Comparison of ENCODE assay signal across 19 cellular contexts in genomic region chr5:143258559-143259253, GRCh38.
DNase-seq lines count a peak whose midpoint lies in the region; ATAC-seq and TF ChIP-seq lines count a peak whose summit lies in the region.
"Had no signal": no experiment of that assay in that cellular context is flagged by ENCODE, and none has a peak within 500 bp of the region (broad histone marks: within the 10 kb centered on the region; RNA-seq: fewer than 3 reads in every experiment).

No MANE protein-coding gene starts in this region.

- H3K27me3 Mint-ChIP-seq in HFFc6 (ENCODE audit: insufficient read depth) (no peaks in the 10 kb centered on the region), WTC11 (ENCODE audit: low read depth) (no peaks in the 10 kb centered on the region)
- no peaks in the 10 kb centered on the region for H3K27me3 Mint-ChIP-seq in activated T-helper 2 cell treated with anti-CD3 and anti-CD28 coated beads, Interferon-gamma antibody, Interleukin-2, Interleukin-4, amounts not matched to agents 10 μg/mL and 5 μg/mL and 100 μg/mL, durations not matched to agents 14 hours and 24 hours and 36 hours (ENCODE audit: low read depth)
- no peaks in the 10 kb centered on the region for H3K27me3 Mint-ChIP-seq in activated CD8-positive, alpha-beta T cell treated with anti-CD3 and anti-CD28 coated beads for 36 hours

- peaks cover 4% of the 10 kb centered on the region for H3K36me3 Mint-ChIP-seq in HFFc6 (ENCODE audit: low read depth)
- H3K36me3 Mint-ChIP-seq in WTC11 = no peaks in the 10 kb centered on the region
- H3K36me3 Mint-ChIP-seq in activated T-helper 2 cell treated with anti-CD3 and anti-CD28 coated beads, Interferon-gamma antibody, Interleukin-2, Interleukin-4, amounts not matched to agents 10 μg/mL and 5 μg/mL and 100 μg/mL, durations not matched to agents 14 hours and 24 hours and 36 hours (ENCODE audit: low read depth) = no peaks in the 10 kb centered on the region
- no peaks in the 10 kb centered on the region for H3K36me3 Mint-ChIP-seq in activated CD8-positive, alpha-beta T cell treated with anti-CD3 and anti-CD28 coated beads for 36 hours (ENCODE audit: low read depth)

- intact Hi-C loops in activated T-helper 2 cell treated with anti-CD3 and anti-CD28 coated beads, Interferon-gamma antibody, Interleukin-2, Interleukin-4, amounts not matched to agents 10 μg/mL and 5 μg/mL and 100 μg/mL, durations not matched to agents 14 hours and 24 hours and 36 hours (cut with micrococcal nuclease) = no loop called here
- intact Hi-C loops in activated CD8-positive, alpha-beta T cell treated with anti-CD3 and anti-CD28 coated beads for 36 hours (cut with micrococcal nuclease) = no loop called here

- POLR2A ChIA-PET in AG04449 (lab: Yijun Ruan, JAX) = interaction anchor here (0.6 kb wide), 1 partner anchor 14 kb away, joined by 4 read pairs; no protein-coding TSS in a partner anchor
- POLR2A ChIA-PET in WTC11 (lab: Charles Lee) = no interaction called here
- POLR2A ChIA-PET in activated CD8-positive, alpha-beta T cell treated with anti-CD3 and anti-CD28 coated beads for 36 hours (lab: Charles Lee) = no interaction called here

- H3K4me3 ChIP-seq in AG04449 (ENCODE audit: low read depth, low read length) = no peak overlapping the region
- H3K4me3 ChIP-seq: cardiac muscle cell, gastroesophageal sphincter, prostate gland, SK-N-MC, stomach, upper lobe of right lung had no signal

- TF ChIP-seq CTCF in AG04449 (IDR thresholded peaks at IDR 0.05; ENCODE audit: insufficient read depth, low read length, missing control alignments) = no peak
- no peak for TF ChIP-seq CTCF in HFFc6 (IDR thresholded peaks at IDR 0.05)
- TF ChIP-seq CTCF in WTC11 (IDR thresholded peaks at IDR 0.05) = no peak
- no peak for TF ChIP-seq CTCF in activated CD8-positive, alpha-beta T cell treated with anti-CD3 and anti-CD28 coated beads for 36 hours (IDR thresholded peaks at IDR 0.05)

- H3K4me3 Mint-ChIP-seq in HFFc6 (peak overlapping the region; percentile 51), WTC11 (no peak overlapping the region)
- H3K4me3 Mint-ChIP-seq in activated T-helper 2 cell treated with anti-CD3 and anti-CD28 coated beads, Interferon-gamma antibody, Interleukin-2, Interleukin-4, amounts not matched to agents 10 μg/mL and 5 μg/mL and 100 μg/mL, durations not matched to agents 14 hours and 24 hours and 36 hours (ENCODE audit: low read depth) = no peak overlapping the region
- no peak overlapping the region for H3K4me3 Mint-ChIP-seq in activated CD8-positive, alpha-beta T cell treated with anti-CD3 and anti-CD28 coated beads for 36 hours
- H3K4me3 Mint-ChIP-seq: neural crest cell had no signal

- DNase-seq in AG04449 (ENCODE audit: low read depth, low spot score) = peak; percentile 33
- peak; percentile 89 for DNase-seq in HFFc6
- no peak for DNase-seq in WTC11 (ENCODE audit: low spot score)
- peak; percentile 49 for DNase-seq in iris pigment epithelial cell (ENCODE audit: low read depth)
- no peak for DNase-seq in activated T-helper 2 cell treated with anti-CD3 and anti-CD28 coated beads, Interferon-gamma antibody, Interleukin-2, Interleukin-4, amounts not matched to agents 10 μg/mL and 5 μg/mL and 100 μg/mL, durations not matched to agents 14 hours and 24 hours and 36 hours (ENCODE audit: low spot score)
- DNase-seq in NCI-H345 treated with DMSO at 0.1 percent for 48 hours (lab: John Stamatoyannopoulos, UW; ENCODE audit: unreplicated experiment) = no peak
- no peak for DNase-seq in activated CD8-positive, alpha-beta T cell treated with anti-CD3 and anti-CD28 coated beads for 36 hours
- DNase-seq in DMS153 (lab: John Stamatoyannopoulos, UW) = no peak
- DNase-seq: activated CD4-positive, CD25-positive, alpha-beta regulatory T cell treated with anti-CD3 and anti-CD28 coated beads, Interleukin-2, amount 50 U/mL, for 72 hours; dermis blood vessel endothelial cell; NCI-H774; stomach; upper lobe of right lung had no signal

- H3K9me3 Mint-ChIP-seq in HFFc6 (peaks cover 6% of the 10 kb centered on the region), WTC11 (no peaks in the 10 kb centered on the region)
- peaks cover 5% of the 10 kb centered on the region for H3K9me3 Mint-ChIP-seq in activated T-helper 2 cell treated with anti-CD3 and anti-CD28 coated beads, Interferon-gamma antibody, Interleukin-2, Interleukin-4, amounts not matched to agents 10 μg/mL and 5 μg/mL and 100 μg/mL, durations not matched to agents 14 hours and 24 hours and 36 hours
- H3K9me3 Mint-ChIP-seq in activated CD8-positive, alpha-beta T cell treated with anti-CD3 and anti-CD28 coated beads for 36 hours = no peaks in the 10 kb centered on the region

- peak; percentile 52; the same call in 1 of the 2 replicates for ATAC-seq in WTC11
- ATAC-seq in activated CD8-positive, alpha-beta T cell treated with anti-CD3 and anti-CD28 coated beads for 36 hours = no peak
- ATAC-seq: gastroesophageal sphincter, left lobe of liver, upper lobe of right lung had no signal

- H3K27ac Mint-ChIP-seq in HFFc6 (peak overlapping the region; percentile 91), WTC11 (no peak overlapping the region)
- no peak overlapping the region for H3K27ac Mint-ChIP-seq in activated T-helper 2 cell treated with anti-CD3 and anti-CD28 coated beads, Interferon-gamma antibody, Interleukin-2, Interleukin-4, amounts not matched to agents 10 μg/mL and 5 μg/mL and 100 μg/mL, durations not matched to agents 14 hours and 24 hours and 36 hours
- no peak overlapping the region for H3K27ac Mint-ChIP-seq in activated CD8-positive, alpha-beta T cell treated with anti-CD3 and anti-CD28 coated beads for 36 hours

- H3K4me1 Mint-ChIP-seq in HFFc6 (ENCODE audit: low read depth) (peaks cover 62% of the 10 kb centered on the region), WTC11 (peaks cover 3% of the 10 kb centered on the region; the same call in 1 of the 2 replicates)
- peaks cover 25% of the 10 kb centered on the region for H3K4me1 Mint-ChIP-seq in activated T-helper 2 cell treated with anti-CD3 and anti-CD28 coated beads, Interferon-gamma antibody, Interleukin-2, Interleukin-4, amounts not matched to agents 10 μg/mL and 5 μg/mL and 100 μg/mL, durations not matched to agents 14 hours and 24 hours and 36 hours (ENCODE audit: low read depth)
- peaks cover 12% of the 10 kb centered on the region for H3K4me1 Mint-ChIP-seq in activated CD8-positive, alpha-beta T cell treated with anti-CD3 and anti-CD28 coated beads for 36 hours (ENCODE audit: low read depth)
- H3K4me1 Mint-ChIP-seq: neural crest cell had no signal

- CTCF ChIA-PET in AG04449 (lab: Yijun Ruan, JAX) (no interaction called here), WTC11 (lab: Charles Lee) (no interaction called here)
- CTCF ChIA-PET in activated CD8-positive, alpha-beta T cell treated with anti-CD3 and anti-CD28 coated beads for 36 hours (lab: Charles Lee) = interaction anchor here (1.2 kb wide), 1 partner anchor 11 kb away, joined by 3 read pairs; no protein-coding TSS in a partner anchor

TF ChIP-seq in WTC11, 78 proteins besides CTCF, POLR2A, EP300 and RAD21 (continues in another document):
- TF ChIP-seq GABPB1 (CRISPR knock-in tag; IDR thresholded peaks at IDR 0.05) = no peak
- no peak for TF ChIP-seq MAX (CRISPR knock-in tag; IDR thresholded peaks at IDR 0.05)
- no peak for TF ChIP-seq CDX4 (CRISPR knock-in tag; IDR thresholded peaks at IDR 0.05; ENCODE audit: borderline replicate concordance)
- TF ChIP-seq ZBTB43 (CRISPR knock-in tag; IDR thresholded peaks at IDR 0.05) = no peak
- TF ChIP-seq MXD4 (CRISPR knock-in tag; IDR thresholded peaks at IDR 0.05; ENCODE audit: borderline replicate concordance) = no peak
- no peak for TF ChIP-seq ZNF232 (CRISPR knock-in tag; IDR thresholded peaks at IDR 0.05)
- TF ChIP-seq JAZF1 (CRISPR knock-in tag; IDR thresholded peaks at IDR 0.05) = no peak
- no peak for TF ChIP-seq STAT6 (CRISPR knock-in tag; conservative IDR thresholded peaks at IDR 0.05; ENCODE audit: low read depth)
- TF ChIP-seq SMAD4 (CRISPR knock-in tag; IDR thresholded peaks at IDR 0.05) = no peak
- no peak for TF ChIP-seq ZNF423 (CRISPR knock-in tag; IDR thresholded peaks at IDR 0.05)
- no peak for TF ChIP-seq NFE2L1 (CRISPR knock-in tag; IDR thresholded peaks at IDR 0.05)

Comparison
In these comparisons a context has a peak if more than half of its experiments do, and no peak if none do; other contexts are left out.
1. DNase-seq: peak in AG04449 (single experiment), HFFc6 (single experiment) and iris pigment epithelial cell (single experiment); none in WTC11 (single experiment), activated T-helper 2 cell treated with anti-CD3 and anti-CD28 coated beads, Interferon-gamma antibody, Interleukin-2, Interleukin-4, amounts not matched to agents 10 μg/mL and 5 μg/mL and 100 μg/mL, durations not matched to agents 14 hours and 24 hours and 36 hours (single experiment), NCI-H345 treated with DMSO at 0.1 percent for 48 hours (single experiment), activated CD8-positive, alpha-beta T cell treated with anti-CD3 and anti-CD28 coated beads for 36 hours (single experiment) and DMS153 (single experiment).